ENCODE assay signal across 1 cellular context in genomic region chr17:75959046-75959838, GRCh38.
TF ChIP-seq lines count a peak whose summit lies in the region.

No MANE protein-coding gene starts in this region.

TF ChIP-seq in A549, 52 proteins besides CTCF, POLR2A, EP300 and RAD21:
- TF ChIP-seq RNF2 (IDR thresholded peaks at IDR 0.05; ENCODE audit: borderline replicate concordance, low read depth) (no peak), CBX2 (IDR thresholded peaks at IDR 0.05; ENCODE audit: borderline replicate concordance, low read depth) (no peak), MAFK (IDR thresholded peaks at IDR 0.05; ENCODE audit: partially characterized antibody) (no peak), ZSCAN20 (CRISPR knock-in tag; IDR thresholded peaks at IDR 0.05) (no peak)
